ENCODE assay signal across 26 cellular contexts in the genomic region with DNA sequence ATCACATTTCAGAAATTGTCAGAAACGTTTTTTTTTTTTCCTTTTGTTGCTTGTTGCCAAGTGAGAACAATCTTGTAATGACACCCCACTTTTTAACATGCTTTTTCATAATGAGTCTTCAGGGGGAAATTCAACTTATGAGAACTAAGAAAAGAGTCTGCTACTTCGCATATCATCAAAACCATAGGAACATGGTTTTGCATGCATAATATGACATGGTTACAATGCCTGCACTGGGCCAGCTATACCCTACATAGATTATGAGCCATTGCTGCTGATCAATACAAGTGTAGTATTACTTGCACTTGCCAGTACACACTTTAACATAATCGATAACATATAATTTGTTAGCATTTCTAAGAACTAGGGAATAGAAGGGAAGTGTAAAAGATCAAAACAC.
DNase-seq lines count a peak whose midpoint lies in the region; ATAC-seq and TF ChIP-seq lines count a peak whose summit lies in the region.
"Had no signal": no experiment of that assay in that cellular context is flagged by ENCODE, and none has a peak within 500 bp of the region (broad histone marks: within the 10 kb centered on the region; RNA-seq: fewer than 3 reads in every experiment).

No MANE protein-coding gene starts in this region.

- no peaks in the 10 kb centered on the region for H4K20me1 ChIP-seq in GM23338 (replicated peaks; ENCODE audit: insufficient read depth)

- H3K36me3 Mint-ChIP-seq in GM23338 (ENCODE audit: low read depth) = no peaks in the 10 kb centered on the region
- H3K36me3 Mint-ChIP-seq in mesothelial cell of epicardium = peaks cover 2% of the 10 kb centered on the region
- no peaks in the 10 kb centered on the region for H3K36me3 Mint-ChIP-seq in osteocyte (ENCODE audit: unreplicated experiment)
- H3K36me3 Mint-ChIP-seq: activated naive CD8-positive, alpha-beta T cell treated with anti-CD3 and anti-CD28 coated beads, Interleukin-2, amount 10 ng/mL, durations not matched to agents 7 days and 5 days; CD8-positive, alpha-beta memory T cell; naive thymus-derived CD4-positive, alpha-beta T cell had no signal

- no peaks in the 10 kb centered on the region for H3K36me3 ChIP-seq in GM23338 (ENCODE audit: insufficient read depth)
- H3K36me3 ChIP-seq: left ventricle myocardium inferior, ovary, stomach, transverse colon had no signal

- H3K27me3 Mint-ChIP-seq in GM23338 (ENCODE audit: insufficient read depth, low read depth, poor library complexity) = no peaks in the 10 kb centered on the region
- H3K27me3 Mint-ChIP-seq in mesothelial cell of epicardium (ENCODE audit: low read depth) = no peaks in the 10 kb centered on the region
- peaks cover 6% of the 10 kb centered on the region for H3K27me3 Mint-ChIP-seq in osteocyte (ENCODE audit: unreplicated experiment)
- H3K27me3 Mint-ChIP-seq: CD8-positive, alpha-beta memory T cell; central memory CD8-positive, alpha-beta T cell had no signal

- H3K79me2 ChIP-seq in GM23338 (replicated peaks; ENCODE audit: insufficient read depth) = no peaks in the 10 kb centered on the region

- H3K4me3 Mint-ChIP-seq in GM23338 (peak overlapping the region; percentile 73; the same call in 1 of the 3 replicates), mesothelial cell of epicardium (peak overlapping the region; percentile 67), osteocyte (ENCODE audit: unreplicated experiment) (no peak overlapping the region)
- H3K4me3 Mint-ChIP-seq: activated CD4-positive, alpha-beta T cell treated with anti-CD3 and anti-CD28 coated beads for 36 hours; activated naive CD8-positive, alpha-beta T cell treated with anti-CD3 and anti-CD28 coated beads, Interleukin-2, amount 10 ng/mL, durations not matched to agents 7 days and 5 days; CD8-positive, alpha-beta memory T cell; central memory CD8-positive, alpha-beta T cell had no signal

- no peak for TF ChIP-seq CTCF in GM23338 (conservative IDR thresholded peaks at IDR 0.05; ENCODE audit: low read depth in 2 of 2)
- TF ChIP-seq CTCF in mesothelial cell of epicardium (IDR thresholded peaks at IDR 0.05; ENCODE audit: unreplicated experiment) = no peak
- no peak for TF ChIP-seq CTCF in osteocyte (IDR thresholded peaks at IDR 0.05)

- H3K9me2 ChIP-seq in GM23338 (ENCODE audit: insufficient read depth) = peaks cover 9% of the 10 kb centered on the region; the same call in 1 of the 2 replicates

- no peak overlapping the region for H3K4me3 ChIP-seq in GM23338
- H3K4me3 ChIP-seq: SK-N-MC had no signal

- H2AFZ ChIP-seq in GM23338 = no peak overlapping the region; the same call in 1 of the 2 replicates

- H3K27me3 ChIP-seq in GM23338 (ENCODE audit: insufficient read depth) = no peaks in the 10 kb centered on the region
- H3K27me3 ChIP-seq: ovary, transverse colon had no signal

- no peak overlapping the region; the same call in 1 of the 2 replicates for H3K4me2 ChIP-seq in GM23338

- H3K27ac ChIP-seq in GM23338 (ENCODE audit: low read depth) = no peak overlapping the region
- H3K27ac ChIP-seq: left ventricle myocardium inferior, ovary, SK-N-MC, transverse colon had no signal

- ATAC-seq in GM18499 (IDR thresholded peaks at IDR 0.05; ENCODE audit: insufficient read depth, unreplicated experiment) (peak; percentile 42), GM23338 (no peak), HG03457 (IDR thresholded peaks at IDR 0.05; ENCODE audit: unreplicated experiment) (peak; percentile 39), GM19035 (IDR thresholded peaks at IDR 0.05; ENCODE audit: unreplicated experiment) (no peak)
- ATAC-seq: activated CD4-positive, alpha-beta T cell treated with anti-CD3 and anti-CD28 coated beads for 36 hours; naive thymus-derived CD4-positive, alpha-beta T cell had no signal

- no peaks in the 10 kb centered on the region for H3F3A ChIP-seq in GM23338 (replicated peaks; ENCODE audit: low read depth)

- DNase-seq in GM23338 (ENCODE audit: low spot score) (no peak), mesothelial cell of epicardium (ENCODE audit: low spot score in 2 of 2, unreplicated experiment in 2 of 2) (no peak), osteocyte (ENCODE audit: extremely low spot score, unreplicated experiment) (no peak), GDM1 (lab: John Stamatoyannopoulos, UW) (no peak), NCI-H1694 (lab: John Stamatoyannopoulos, UW) (no peak)
- DNase-seq: activated CD4-positive, alpha-beta T cell treated with anti-CD3 and anti-CD28 coated beads for 36 hours; activated gamma-delta T cell; activated naive CD8-positive, alpha-beta T cell treated with anti-CD3 and anti-CD28 coated beads, Interleukin-2, amount 10 ng/mL, durations not matched to agents 7 days and 5 days; activated T-cell treated with anti-CD3 and anti-CD28 coated beads, Interleukin-2, amount 50 U/mL, for 1 hour; CD8-positive, alpha-beta memory T cell; dermis blood vessel endothelial cell; Kasumi-1; naive thymus-derived CD4-positive, alpha-beta T cell; NCI-H446; stimulated activated CD4-positive, alpha-beta T cell treated with anti-CD3 and anti-CD28 coated beads, Interleukin-1b, Interleukin-23, amount 100 ng/mL, for 48 hours; stimulated activated CD8-positive, alpha-beta memory T cell treated with anti-CD3 and anti-CD28 coated beads, Interleukin-4, amount 100 ng/mL, for 48 hours; stomach; T-helper 2 cell; transverse colon had no signal

- H3K9me3 Mint-ChIP-seq in GM23338 (no peaks in the 10 kb centered on the region), mesothelial cell of epicardium (peaks cover 3% of the 10 kb centered on the region), osteocyte (ENCODE audit: unreplicated experiment) (no peaks in the 10 kb centered on the region)

- H3K4me1 Mint-ChIP-seq in GM23338 = peaks cover 36% of the 10 kb centered on the region
- H3K4me1 Mint-ChIP-seq in mesothelial cell of epicardium = peaks cover 50% of the 10 kb centered on the region
- peaks cover 4% of the 10 kb centered on the region for H3K4me1 Mint-ChIP-seq in osteocyte (ENCODE audit: unreplicated experiment)
- H3K4me1 Mint-ChIP-seq: activated CD4-positive, alpha-beta T cell treated with anti-CD3 and anti-CD28 coated beads for 36 hours; CD8-positive, alpha-beta memory T cell; central memory CD8-positive, alpha-beta T cell; naive thymus-derived CD4-positive, alpha-beta T cell had no signal

- peaks cover 9% of the 10 kb centered on the region for H3K4me1 ChIP-seq in GM23338 (ENCODE audit: insufficient read depth)

- H3K27ac Mint-ChIP-seq in GM23338 = no peak overlapping the region
- H3K27ac Mint-ChIP-seq in mesothelial cell of epicardium = peak overlapping the region; percentile 59
- H3K27ac Mint-ChIP-seq in osteocyte (ENCODE audit: unreplicated experiment) = no peak overlapping the region
- H3K27ac Mint-ChIP-seq: activated CD4-positive, alpha-beta T cell treated with anti-CD3 and anti-CD28 coated beads for 36 hours; activated naive CD8-positive, alpha-beta T cell treated with anti-CD3 and anti-CD28 coated beads, Interleukin-2, amount 10 ng/mL, durations not matched to agents 7 days and 5 days; CD8-positive, alpha-beta memory T cell; naive thymus-derived CD4-positive, alpha-beta T cell had no signal

TF ChIP-seq in GM23338, 12 proteins besides CTCF, POLR2A, EP300 and RAD21 (continues in another document):
- TF ChIP-seq NANOG (IDR thresholded peaks at IDR 0.05; ENCODE audit: borderline replicate concordance) (no peak), ZNF331 (CRISPR knock-in tag; IDR thresholded peaks at IDR 0.05; ENCODE audit: low read depth) (no peak)

Comparison
In these comparisons a context has a peak if more than half of its experiments do, and no peak if none do; other contexts are left out.
1. ATAC-seq: peak in GM18499 (single experiment) and HG03457 (single experiment); none in GM23338 (single experiment) and GM19035 (single experiment).